In the genomic region with DNA sequence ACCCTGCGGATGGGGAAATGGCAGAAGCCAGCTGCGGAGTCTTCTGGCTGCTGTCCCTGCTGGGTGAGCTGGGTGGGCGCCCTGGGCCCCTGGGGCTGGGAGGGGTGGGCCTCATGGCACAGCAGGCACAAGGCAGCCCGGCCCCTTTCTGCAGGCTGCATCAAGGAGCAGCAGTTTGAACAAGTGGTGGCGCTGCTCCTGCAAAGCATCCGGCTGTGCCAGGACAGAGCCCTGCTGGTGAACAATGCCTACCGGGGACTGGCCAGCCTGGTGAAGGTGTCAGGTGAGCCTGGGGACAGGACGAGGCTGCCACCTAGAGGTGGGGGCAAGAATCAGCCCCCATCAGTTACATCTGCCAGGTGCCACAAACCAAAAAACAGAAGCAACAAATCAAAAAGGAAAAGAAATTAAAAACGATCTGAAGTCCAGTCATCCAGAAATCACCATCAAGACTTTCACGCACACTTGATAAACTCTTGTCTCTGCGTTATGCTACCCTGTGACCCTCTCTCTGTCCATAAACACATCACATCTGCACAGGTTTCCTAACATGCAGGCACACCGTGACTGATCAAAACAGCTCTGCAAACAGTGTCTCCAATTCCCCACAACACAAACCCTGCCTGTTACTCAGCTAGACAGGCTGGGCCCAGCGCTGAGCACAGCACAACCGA, we compare ENCODE assay signal across 8 cellular contexts. TPM values are rescaled to one million over a fixed set of nuclear protein-coding genes. Genes with fewer than 3 reads are reported as not detected.
DNase-seq lines count a peak whose midpoint lies in the region; ATAC-seq and TF ChIP-seq lines count a peak whose summit lies in the region.

No MANE protein-coding gene starts in this region.

- no peak overlapping the region for H3K9ac ChIP-seq in colonic mucosa (ENCODE audit: low read depth in 2 of 2, low read length in 2 of 2)

- intact Hi-C loops in CD14-positive monocyte (cut with micrococcal nuclease), result loop anchor here in 1 of 2 donors (10.0 kb wide), 1 partner anchor 169 kb away; no protein-coding TSS in a partner anchor
- intact Hi-C loops in colonic mucosa (cut with DNase I), result loop anchor here (2.0 kb wide), 1 partner anchor 217 kb away; no protein-coding TSS in a partner anchor
- intact Hi-C loops in ovary (cut with DNase I), result loop anchor here in 3 of 4 donors (5.0 to 10.0 kb wide), 3 partner anchors 83 to 321 kb away; no protein-coding TSS in a partner anchor

- TF ChIP-seq POLR2A in ovary (IDR thresholded peaks at IDR 0.05), result no peak

- 75 to 79% (median 78%) methylated on average over 13 to 14 of the region's 14 CpGs for WGBS in ovary, 3 donors

- H3K4me1 Mint-ChIP-seq in CD14-positive monocyte (no peaks in the 10 kb centered on the region), osteocyte (ENCODE audit: unreplicated experiment) (peaks cover 2% of the 10 kb centered on the region)

- no peak overlapping the region for H3K4me3 ChIP-seq in colonic mucosa
- H3K4me3 ChIP-seq in ovary, result no peak overlapping the region

- no peak for TF ChIP-seq EP300 in ovary (IDR thresholded peaks at IDR 0.05)

- H3K27ac Mint-ChIP-seq in CD14-positive monocyte (no peak overlapping the region), osteocyte (ENCODE audit: unreplicated experiment) (no peak overlapping the region)

- H3K27ac ChIP-seq in colonic mucosa (no peak overlapping the region), ovary (no peak overlapping the region)

- no peak overlapping the region for H3K4me3 Mint-ChIP-seq in CD14-positive monocyte
- H3K4me3 Mint-ChIP-seq in osteocyte (ENCODE audit: unreplicated experiment), result no peak overlapping the region

- H3K9me3 Mint-ChIP-seq in CD14-positive monocyte, result no peaks in the 10 kb centered on the region
- H3K9me3 Mint-ChIP-seq in osteocyte (ENCODE audit: unreplicated experiment), result no peaks in the 10 kb centered on the region

- no peaks in the 10 kb centered on the region for H3K9me3 ChIP-seq in colonic mucosa
- H3K9me3 ChIP-seq in ovary, result no peaks in the 10 kb centered on the region

- H3K27me3 Mint-ChIP-seq in CD14-positive monocyte (ENCODE audit: low read depth in 3 of 3), result peaks cover under 1 to 1% (median 1%) of the 10 kb centered on the region in 3 donors
- no peaks in the 10 kb centered on the region for H3K27me3 Mint-ChIP-seq in osteocyte (ENCODE audit: unreplicated experiment)

- H3K36me3 ChIP-seq in colonic mucosa (peaks cover 4% of the 10 kb centered on the region), ovary (no peaks in the 10 kb centered on the region)

- H3K36me3 Mint-ChIP-seq in CD14-positive monocyte (peaks cover 35 to 49% of the 10 kb centered on the region in 2 donors), osteocyte (ENCODE audit: unreplicated experiment) (peaks cover 25% of the 10 kb centered on the region)

- ATAC-seq in HG02623 (IDR thresholded peaks at IDR 0.05; ENCODE audit: unreplicated experiment) (no peak), HG03039 (IDR thresholded peaks at IDR 0.05; ENCODE audit: unreplicated experiment) (no peak)

- no peaks in the 10 kb centered on the region for H3K27me3 ChIP-seq in colonic mucosa
- no peaks in the 10 kb centered on the region for H3K27me3 ChIP-seq in ovary

- H3K4me1 ChIP-seq in colonic mucosa (no peaks in the 10 kb centered on the region), ovary (ENCODE audit: insufficient read depth) (no peaks in the 10 kb centered on the region)

- DNase-seq in CD14-positive monocyte (ENCODE audit: low spot score), result no peak
- peak; percentile 80 for DNase-seq in HuH-7.5 (ENCODE audit: low spot score)
- DNase-seq in activated CD4-positive, alpha-beta T cell treated with anti-CD3 and anti-CD28 coated beads for 24 hours (ENCODE audit: low read depth in 2 of 2), result peak; percentile 37 to 47
- DNase-seq in colonic mucosa, result peak; percentile 67
- no peak for DNase-seq in osteocyte (ENCODE audit: extremely low spot score, unreplicated experiment)
- DNase-seq in ovary, result no peak

- TF ChIP-seq CTCF in CD14-positive monocyte (IDR thresholded peaks at IDR 0.05), result peak; percentile 45
- peak; percentile 70 for TF ChIP-seq CTCF in colonic mucosa (IDR thresholded peaks at IDR 0.05)
- TF ChIP-seq CTCF in osteocyte (IDR thresholded peaks at IDR 0.05), result peak; percentile 44
- TF ChIP-seq CTCF in ovary (IDR thresholded peaks at IDR 0.05), result no peak

RNA-seq across cellular contexts. Expression of gene REXO4, which starts 13.9 kb away (rescaled TPM):
- polyA plus RNA-seq in CD14-positive monocyte, result 1 to 10 TPM; 3.0 to 4.2 TPM
- 10 to 100 TPM; 17.3 to 38.6 TPM for total RNA-seq in colonic mucosa
- 22.2 and 22.8 TPM in 2 replicates for total RNA-seq in osteocyte
- total RNA-seq in ovary, result 10 to 100 TPM; 15.9 to 31.0 (median 21.9) TPM
- polyA plus RNA-seq in ovary, result 10 to 100 TPM; 17.6 to 22.3 TPM

RNA-seq across cellular contexts. Expression of gene ADAMTS13, which starts 18.3 kb away (rescaled TPM):
- polyA plus RNA-seq in CD14-positive monocyte (not detected), ovary (1 to 10 TPM in 1 of 2 donors, under 1 TPM in 1; 0.45 to 3.8 TPM)
- total RNA-seq in colonic mucosa (1 to 10 TPM; 4.2 TPM), osteocyte (7.4 and 8.8 TPM in 2 replicates), ovary (1 to 10 TPM; 1.8 to 4.2 (median 3.6) TPM)

RNA-seq across cellular contexts. Expression of gene STKLD1, which starts 27.7 kb away (rescaled TPM):
- polyA plus RNA-seq in CD14-positive monocyte (not detected), ovary (1 to 10 TPM; 1.3 to 2.3 TPM)
- total RNA-seq in colonic mucosa (under 1 TPM in 1 of 2 donors, not detected in 1; 0.45 TPM), osteocyte (3.5 and 5.1 TPM in 2 replicates), ovary (1 to 10 TPM in 5 of 7 donors, under 1 TPM in 2; 0.48 to 1.7 (median 1.2) TPM)

RNA-seq across cellular contexts. Expression of gene SURF4, which starts 28.0 kb away (rescaled TPM):
- 100 to 1,000 TPM; 157 to 175 TPM for polyA plus RNA-seq in CD14-positive monocyte
- 100 to 1,000 TPM; 176 to 267 TPM for total RNA-seq in colonic mucosa
- total RNA-seq in osteocyte, result 190 and 201 TPM in 2 replicates
- 100 to 1,000 TPM in 4 of 7 donors, 10 to 100 TPM in 3; 58.7 to 126 (median 107) TPM for total RNA-seq in ovary
- polyA plus RNA-seq in ovary, result 100 to 1,000 TPM in 1 of 2 donors, 10 to 100 TPM in 1; 73.8 to 165 TPM

RNA-seq across cellular contexts. Expression of gene SURF2, which starts 47.6 kb away (rescaled TPM):
- 10 to 100 TPM; 17.5 to 24.7 TPM for polyA plus RNA-seq in CD14-positive monocyte
- 10 to 100 TPM in 1 of 2 donors, 1 to 10 TPM in 1; 9.4 to 18.7 TPM for total RNA-seq in colonic mucosa
- 15.4 and 16.3 TPM in 2 replicates for total RNA-seq in osteocyte
- 10 to 100 TPM; 13.7 to 30.4 (median 15.8) TPM for total RNA-seq in ovary
- 10 to 100 TPM in 1 of 2 donors, 1 to 10 TPM in 1; 8.6 to 21.4 TPM for polyA plus RNA-seq in ovary

Comparison
In these comparisons a context has a peak if more than half of its experiments do, and no peak if none do; other contexts are left out.
1. DNase-seq: peak in HuH-7.5 (single experiment), activated CD4-positive, alpha-beta T cell treated with anti-CD3 and anti-CD28 coated beads for 24 hours (2 of 2) and colonic mucosa (single experiment); none in CD14-positive monocyte (single experiment), osteocyte (single experiment) and ovary (0 of 5).
2. CTCF ChIP-seq: peak in CD14-positive monocyte (single experiment), colonic mucosa (single experiment) and osteocyte (single experiment); none in ovary (0 of 3).